ENCODE assay signal across 23 cellular contexts in genomic region chr17:31829649-31830048, GRCh38. TPM values are rescaled to one million over a fixed set of nuclear protein-coding genes. Genes with fewer than 3 reads are reported as not detected.
A peak's percentile ranks its signal among the peaks of the same experiment; 100 is the strongest.
DNase-seq lines count a peak whose midpoint lies in the region; ATAC-seq, FAIRE-seq and TF ChIP-seq lines count a peak whose summit lies in the region.
"Had no signal": no experiment of that assay in that cellular context is flagged by ENCODE, and none has a peak within 500 bp of the region (broad histone marks: within the 10 kb centered on the region; RNA-seq: fewer than 3 reads in every experiment).

No MANE protein-coding gene starts in this region.

- no peak overlapping the region for H3K4me3 Mint-ChIP-seq in WTC11
- H3K4me3 Mint-ChIP-seq in stimulated activated memory B cell treated with anti-CD40 and anti-IgM and Interleukin-4, amounts not matched to agents 10 μg/mL and 1 μg/mL and 100 μg/mL, for 72 hours: no peak overlapping the region
- no peak overlapping the region for H3K4me3 Mint-ChIP-seq in activated CD4-positive, alpha-beta memory T cell treated with anti-CD3 and anti-CD28 coated beads, Interleukin-2, amount 10 ng/mL, durations not matched to agents 7 days and 5 days
- H3K4me3 Mint-ChIP-seq: CD4-positive, alpha-beta memory T cell had no signal

- H3K4me1 ChIP-seq in left ventricle myocardium inferior (no peaks in the 10 kb centered on the region), upper lobe of right lung (no peaks in the 10 kb centered on the region)
- H3K4me1 ChIP-seq: A549 had no signal

- no peaks in the 10 kb centered on the region for H3K27me3 ChIP-seq in left ventricle myocardium inferior (ENCODE audit: low read depth)
- no peaks in the 10 kb centered on the region for H3K27me3 ChIP-seq in upper lobe of right lung

- H3K4me3 ChIP-seq in left ventricle myocardium inferior: no peak overlapping the region
- H3K4me3 ChIP-seq in upper lobe of right lung: no peak overlapping the region
- H3K4me3 ChIP-seq: A549, GM23248 had no signal

- peak; percentile 15 for DNase-seq in cardiac septum (ENCODE audit: low spot score)
- no peak for DNase-seq in left ventricle myocardium inferior
- no peak for DNase-seq in WTC11 (ENCODE audit: low spot score)
- no peak for DNase-seq in frontal cortex (ENCODE audit: low spot score in 2 of 2)
- DNase-seq in upper lobe of right lung: no peak
- DNase-seq in activated CD4-positive, alpha-beta memory T cell treated with anti-CD3 and anti-CD28 coated beads, Interleukin-2, amount 10 ng/mL, durations not matched to agents 7 days and 5 days: no peak
- DNase-seq: ACHN; C1 segment of cervical spinal cord; Calu3; CD4-positive, alpha-beta memory T cell; COR-L47; DMS53; DMS79 treated with DMSO at 0.1 percent for 48 hours; GM23248; H7; HCEC 1CT had no signal

- CTCF ChIA-PET in WTC11 (lab: Charles Lee): no interaction called here
- CTCF ChIA-PET in activated CD4-positive, alpha-beta memory T cell treated with anti-CD3 and anti-CD28 coated beads, Interleukin-2, amount 10 ng/mL, durations not matched to agents 7 days and 5 days (lab: Charles Lee): interaction anchor here (0.7 to 1.2 kb wide), 2 partner anchors 12 to 446 kb away, joined by 5 read pairs; no protein-coding TSS in a partner anchor

- H3K9me3 Mint-ChIP-seq in WTC11: peaks cover 12% of the 10 kb centered on the region
- no peaks in the 10 kb centered on the region for H3K9me3 Mint-ChIP-seq in stimulated activated memory B cell treated with anti-CD40 and anti-IgM and Interleukin-4, amounts not matched to agents 10 μg/mL and 1 μg/mL and 100 μg/mL, for 72 hours
- no peaks in the 10 kb centered on the region for H3K9me3 Mint-ChIP-seq in activated CD4-positive, alpha-beta memory T cell treated with anti-CD3 and anti-CD28 coated beads, Interleukin-2, amount 10 ng/mL, durations not matched to agents 7 days and 5 days
- H3K9me3 Mint-ChIP-seq: CD4-positive, alpha-beta memory T cell had no signal

- no peaks in the 10 kb centered on the region for H3K4me1 Mint-ChIP-seq in WTC11
- peaks cover 6% of the 10 kb centered on the region for H3K4me1 Mint-ChIP-seq in stimulated activated memory B cell treated with anti-CD40 and anti-IgM and Interleukin-4, amounts not matched to agents 10 μg/mL and 1 μg/mL and 100 μg/mL, for 72 hours
- peaks cover 4% of the 10 kb centered on the region for H3K4me1 Mint-ChIP-seq in activated CD4-positive, alpha-beta memory T cell treated with anti-CD3 and anti-CD28 coated beads, Interleukin-2, amount 10 ng/mL, durations not matched to agents 7 days and 5 days

- POLR2A ChIA-PET in WTC11 (lab: Charles Lee): no interaction called here
- POLR2A ChIA-PET in activated CD4-positive, alpha-beta memory T cell treated with anti-CD3 and anti-CD28 coated beads, Interleukin-2, amount 10 ng/mL, durations not matched to agents 7 days and 5 days (lab: Charles Lee): no interaction called here

- H3K9me3 ChIP-seq in left ventricle myocardium inferior (replicated peaks): no peaks in the 10 kb centered on the region
- no peaks in the 10 kb centered on the region for H3K9me3 ChIP-seq in upper lobe of right lung
- H3K9me3 ChIP-seq: A549 had no signal

- intact Hi-C loops in cardiac septum (cut with DNase I): no loop called here
- intact Hi-C loops in left ventricle myocardium inferior (cut with micrococcal nuclease): no loop called here
- intact Hi-C loops in upper lobe of right lung (cut with DNase I): no loop called here

- H3K36me3 ChIP-seq in left ventricle myocardium inferior (no peaks in the 10 kb centered on the region), upper lobe of right lung (no peaks in the 10 kb centered on the region)

- no peaks in the 10 kb centered on the region; the same call in 1 of the 2 replicates for H3K27me3 Mint-ChIP-seq in WTC11 (ENCODE audit: low read depth)
- no peaks in the 10 kb centered on the region for H3K27me3 Mint-ChIP-seq in stimulated activated memory B cell treated with anti-CD40 and anti-IgM and Interleukin-4, amounts not matched to agents 10 μg/mL and 1 μg/mL and 100 μg/mL, for 72 hours
- H3K27me3 Mint-ChIP-seq in activated CD4-positive, alpha-beta memory T cell treated with anti-CD3 and anti-CD28 coated beads, Interleukin-2, amount 10 ng/mL, durations not matched to agents 7 days and 5 days: peaks cover 4% of the 10 kb centered on the region

- TF ChIP-seq CTCF in left ventricle myocardium inferior (IDR thresholded peaks at IDR 0.05; ENCODE audit: borderline replicate concordance): no peak
- no peak for TF ChIP-seq CTCF in WTC11 (IDR thresholded peaks at IDR 0.05)
- TF ChIP-seq CTCF in upper lobe of right lung (IDR thresholded peaks at IDR 0.05): no peak

- no peaks in the 10 kb centered on the region; the same call in 1 of the 2 replicates for H3K36me3 Mint-ChIP-seq in WTC11
- H3K36me3 Mint-ChIP-seq in stimulated activated memory B cell treated with anti-CD40 and anti-IgM and Interleukin-4, amounts not matched to agents 10 μg/mL and 1 μg/mL and 100 μg/mL, for 72 hours: no peaks in the 10 kb centered on the region
- no peaks in the 10 kb centered on the region for H3K36me3 Mint-ChIP-seq in activated CD4-positive, alpha-beta memory T cell treated with anti-CD3 and anti-CD28 coated beads, Interleukin-2, amount 10 ng/mL, durations not matched to agents 7 days and 5 days (ENCODE audit: low read depth)
- H3K36me3 Mint-ChIP-seq: CD4-positive, alpha-beta memory T cell had no signal

- no peak overlapping the region for H3K27ac Mint-ChIP-seq in WTC11
- H3K27ac Mint-ChIP-seq in stimulated activated memory B cell treated with anti-CD40 and anti-IgM and Interleukin-4, amounts not matched to agents 10 μg/mL and 1 μg/mL and 100 μg/mL, for 72 hours: no peak overlapping the region
- H3K27ac Mint-ChIP-seq in activated CD4-positive, alpha-beta memory T cell treated with anti-CD3 and anti-CD28 coated beads, Interleukin-2, amount 10 ng/mL, durations not matched to agents 7 days and 5 days: no peak overlapping the region
- H3K27ac Mint-ChIP-seq: CD4-positive, alpha-beta memory T cell had no signal

- ATAC-seq in WTC11 (no peak), upper lobe of right lung (no peak), GM19035 (IDR thresholded peaks at IDR 0.05; ENCODE audit: unreplicated experiment) (no peak)
- no peak for ATAC-seq in stimulated activated memory B cell treated with anti-CD40 and anti-IgM and Interleukin-4, amounts not matched to agents 10 μg/mL and 1 μg/mL and 100 μg/mL, for 72 hours
- ATAC-seq: A549 had no signal

- peak; percentile 96 for FAIRE-seq in frontal cortex (lab: Jason Lieb, UNC)
- FAIRE-seq: A549, GM12892, GM19239, H1 had no signal

- H3K27ac ChIP-seq in left ventricle myocardium inferior (replicated peaks) (no peak overlapping the region), upper lobe of right lung (no peak overlapping the region)
- H3K27ac ChIP-seq: 22Rv1, A549, GM23248 had no signal

TF ChIP-seq in WTC11, 78 proteins besides CTCF, POLR2A, EP300 and RAD21:
- TF ChIP-seq HMGA2 (CRISPR knock-in tag; IDR thresholded peaks at IDR 0.05): peak; percentile 97
- TF ChIP-seq NFATC4 (CRISPR knock-in tag; IDR thresholded peaks at IDR 0.05): no peak
- no peak for TF ChIP-seq ZNF416 (CRISPR knock-in tag; IDR thresholded peaks at IDR 0.05)
- TF ChIP-seq E2F4 (CRISPR knock-in tag; IDR thresholded peaks at IDR 0.05; ENCODE audit: borderline replicate concordance, low read depth): no peak

RNA-seq across cellular contexts. Expression of gene COPRS, which starts 29.4 kb away (rescaled TPM):
- total RNA-seq in cardiac septum (51.9 TPM), left ventricle myocardium inferior (52.5 TPM), WTC11 (2021) (37.5 to 41.2 TPM (median 39.1 TPM) in 3 replicates), frontal cortex (35.1 TPM), upper lobe of right lung (44.7 TPM)
- total RNA-seq in activated CD4-positive, alpha-beta memory T cell treated with anti-CD3 and anti-CD28 coated beads, Interleukin-2, amount 10 ng/mL, durations not matched to agents 7 days and 5 days: 10 to 100 TPM; 14.9 to 16.5 TPM
